ENCODE assay signal across 17 cellular contexts in genomic region chr4:2925931-2926860, GRCh38. TPM values are rescaled to one million over a fixed set of nuclear protein-coding genes. Genes with fewer than 3 reads are reported as not detected.
DNase-seq lines count a peak whose midpoint lies in the region; ATAC-seq and TF ChIP-seq lines count a peak whose summit lies in the region.
"Had no signal": no experiment of that assay in that cellular context is flagged by ENCODE, and none has a peak within 500 bp of the region (broad histone marks: within the 10 kb centered on the region; RNA-seq: fewer than 3 reads in every experiment).

No MANE protein-coding gene starts in this region.

- DNase-seq in activated CD4-positive, alpha-beta T cell treated with anti-CD3 and anti-CD28 coated beads, Interleukin-2, amount 10 ng/mL, durations not matched to agents 7 days and 5 days: no peak
- DNase-seq in activated CD4-positive, alpha-beta T cell treated with anti-CD3 and anti-CD28 coated beads for 48 hours: no peak
- DNase-seq in endothelial cell (ENCODE audit: low spot score) (no peak), posterior vena cava (ENCODE audit: low spot score) (peak; percentile 76), OCI-M1 (lab: John Stamatoyannopoulos, UW) (no peak)
- DNase-seq: caudate nucleus; DND-41; foreskin keratinocyte; NCI-H187 treated with DMSO at 0.1 percent for 48 hours; NCI-H510A; stimulated activated CD4-positive, alpha-beta T cell treated with anti-CD3 and anti-CD28 coated beads, Interleukin-2, amount 100 ng/mL, for 48 hours; trophoblast cell had no signal

- H3K27ac Mint-ChIP-seq in activated CD4-positive, alpha-beta T cell treated with anti-CD3 and anti-CD28 coated beads, Interleukin-2, amount 10 ng/mL, durations not matched to agents 7 days and 5 days: peak overlapping the region; percentile 25
- peak overlapping the region; percentile 19 to 59 (median 42) for H3K27ac Mint-ChIP-seq in IgD-negative memory B cell
- H3K27ac Mint-ChIP-seq in endothelial cell (ENCODE audit: unreplicated experiment): no peak overlapping the region
- H3K27ac Mint-ChIP-seq: neural progenitor cell had no signal

- H3K4me3 Mint-ChIP-seq in activated CD4-positive, alpha-beta T cell treated with anti-CD3 and anti-CD28 coated beads, Interleukin-2, amount 10 ng/mL, durations not matched to agents 7 days and 5 days: no peak overlapping the region
- H3K4me3 Mint-ChIP-seq in IgD-negative memory B cell (no peak overlapping the region), endothelial cell (ENCODE audit: unreplicated experiment) (peak overlapping the region; percentile 67)
- H3K4me3 Mint-ChIP-seq: neural progenitor cell had no signal

- TF ChIP-seq CTCF in endothelial cell (IDR thresholded peaks at IDR 0.05; ENCODE audit: unreplicated experiment): no peak

- H3K27me3 Mint-ChIP-seq in activated CD4-positive, alpha-beta T cell treated with anti-CD3 and anti-CD28 coated beads, Interleukin-2, amount 10 ng/mL, durations not matched to agents 7 days and 5 days: no peaks in the 10 kb centered on the region
- no peaks in the 10 kb centered on the region for H3K27me3 Mint-ChIP-seq in IgD-negative memory B cell
- H3K27me3 Mint-ChIP-seq in endothelial cell (ENCODE audit: unreplicated experiment): peaks cover 18% of the 10 kb centered on the region

- peaks cover 46% of the 10 kb centered on the region for H3K36me3 Mint-ChIP-seq in activated CD4-positive, alpha-beta T cell treated with anti-CD3 and anti-CD28 coated beads, Interleukin-2, amount 10 ng/mL, durations not matched to agents 7 days and 5 days (ENCODE audit: low read depth)
- H3K36me3 Mint-ChIP-seq in IgD-negative memory B cell (peaks cover 8% of the 10 kb centered on the region), endothelial cell (ENCODE audit: low read depth, unreplicated experiment) (peaks cover 52% of the 10 kb centered on the region)

- no peak for ATAC-seq in GM18505 (IDR thresholded peaks at IDR 0.05; ENCODE audit: unreplicated experiment)
- ATAC-seq in esophagus mucosa: no peak
- ATAC-seq: foreskin keratinocyte, right cardiac atrium had no signal

- POLR2A ChIA-PET in activated CD4-positive, alpha-beta T cell treated with anti-CD3 and anti-CD28 coated beads, Interleukin-2, amount 10 ng/mL, durations not matched to agents 7 days and 5 days (lab: Charles Lee): no interaction called here

- no peaks in the 10 kb centered on the region for H3K9me3 Mint-ChIP-seq in activated CD4-positive, alpha-beta T cell treated with anti-CD3 and anti-CD28 coated beads, Interleukin-2, amount 10 ng/mL, durations not matched to agents 7 days and 5 days
- H3K9me3 Mint-ChIP-seq in IgD-negative memory B cell (peaks cover 0 to 1% (median 0%) of the 10 kb centered on the region in 3 donors), endothelial cell (ENCODE audit: unreplicated experiment) (no peaks in the 10 kb centered on the region)

- intact Hi-C loops in posterior vena cava (cut with DNase I): no loop called here

- CTCF ChIA-PET in activated CD4-positive, alpha-beta T cell treated with anti-CD3 and anti-CD28 coated beads, Interleukin-2, amount 10 ng/mL, durations not matched to agents 7 days and 5 days (lab: Charles Lee): no interaction called here

- no peak for TF ChIP-seq POLR2A in GM18505 (IDR thresholded peaks at IDR 0.05; ENCODE audit: borderline replicate concordance, extremely low read depth, insufficient read depth, insufficient read length)

- peaks cover 28% of the 10 kb centered on the region for H3K4me1 Mint-ChIP-seq in activated CD4-positive, alpha-beta T cell treated with anti-CD3 and anti-CD28 coated beads, Interleukin-2, amount 10 ng/mL, durations not matched to agents 7 days and 5 days
- H3K4me1 Mint-ChIP-seq in IgD-negative memory B cell (peaks cover 22 to 31% (median 28%) of the 10 kb centered on the region in 3 donors), endothelial cell (ENCODE audit: unreplicated experiment) (peaks cover 16% of the 10 kb centered on the region)

RNA-seq across cellular contexts. Expression of gene NOP14, which starts 37.0 kb away (rescaled TPM):
- total RNA-seq in activated CD4-positive, alpha-beta T cell treated with anti-CD3 and anti-CD28 coated beads, Interleukin-2, amount 10 ng/mL, durations not matched to agents 7 days and 5 days: 10 to 100 TPM; 49.1 to 50.7 TPM
- 18.9 TPM for polyA plus RNA-seq in IgD-negative memory B cell
- total RNA-seq in endothelial cell (ENCODE audit: unreplicated experiment) (22.9 TPM), posterior vena cava (10 to 100 TPM; 16.1 to 20.5 TPM), esophagus mucosa (28.7 TPM)

RNA-seq across cellular contexts. Expression of gene GRK4, which starts 37.2 kb away (rescaled TPM):
- 1 to 10 TPM; 2.5 to 5.2 TPM for total RNA-seq in activated CD4-positive, alpha-beta T cell treated with anti-CD3 and anti-CD28 coated beads, Interleukin-2, amount 10 ng/mL, durations not matched to agents 7 days and 5 days
- 0.99 TPM for polyA plus RNA-seq in IgD-negative memory B cell
- total RNA-seq in endothelial cell (ENCODE audit: unreplicated experiment) (5.9 TPM), posterior vena cava (1 to 10 TPM; 5.6 to 8.0 TPM), esophagus mucosa (2.0 TPM)
